Comparison of ENCODE assay signal across 11 cellular contexts in genomic region chr6:112626468-112627082, GRCh38.
A peak's percentile ranks its signal among the peaks of the same experiment; 100 is the strongest.
DNase-seq lines count a peak whose midpoint lies in the region; ATAC-seq, FAIRE-seq and TF ChIP-seq lines count a peak whose summit lies in the region.
"Had no signal": no experiment of that assay in that cellular context is flagged by ENCODE, and none has a peak within 500 bp of the region (broad histone marks: within the 10 kb centered on the region; RNA-seq: fewer than 3 reads in every experiment).

No MANE protein-coding gene starts in this region.

- peak; percentile 93 for ATAC-seq in GM18868 (IDR thresholded peaks at IDR 0.05; ENCODE audit: unreplicated experiment)
- peak; percentile 95 for ATAC-seq in HG02973 (IDR thresholded peaks at IDR 0.05; ENCODE audit: unreplicated experiment)
- ATAC-seq in sciatic nerve, result peak; percentile 26

- FAIRE-seq in D721Med (lab: Jason Lieb, UNC), result no peak

- TF ChIP-seq CTCF in D721Med (IDR thresholded peaks at IDR 0.05; ENCODE audit: insufficient read depth, missing control alignments), result no peak

- H3K27me3 ChIP-seq in HAP-1 (ENCODE audit: low read depth), result no peaks in the 10 kb centered on the region

- H3K36me3 ChIP-seq in HAP-1 (replicated peaks), result no peaks in the 10 kb centered on the region
- H3K36me3 ChIP-seq: WERI-Rb-1 had no signal

- no peak overlapping the region for H3K4me3 ChIP-seq in HAP-1

- intact Hi-C loops in sciatic nerve (cut with DNase I), result no loop called here

- H3K9me3 ChIP-seq in HAP-1, result no peaks in the 10 kb centered on the region

- peaks cover 4% of the 10 kb centered on the region for H3K4me1 ChIP-seq in HAP-1

- in situ Hi-C loops in HAP-1 (cut with MboI; ENCODE audit: low sequenced_read_pairs), result no loop called here

- DNase-seq in amniotic epithelial cell (ENCODE audit: low read depth) (peak; percentile 86), sciatic nerve (ENCODE audit: low spot score) (no peak), D721Med (ENCODE audit: insufficient read length, low spot score) (no peak), HAP-1 (ENCODE audit: low spot score in 2 of 2) (no peak), cerebellum (ENCODE audit: low spot score) (no peak)
- DNase-seq: activated naive CD8-positive, alpha-beta T cell treated with anti-CD3 and anti-CD28 coated beads, Interleukin-2, amount 10 ng/mL, durations not matched to agents 7 days and 5 days; foreskin melanocyte; NCI-H345; WERI-Rb-1 had no signal

Comparison
In these comparisons a context has a peak if more than half of its experiments do, and no peak if none do; other contexts are left out.
1. ATAC-seq: peak in every context shown above with its lines; median percentile 95 in HG02973; 93 in GM18868; 26 in sciatic nerve.